ENCODE assay signal across 2 cellular contexts in the genomic region with DNA sequence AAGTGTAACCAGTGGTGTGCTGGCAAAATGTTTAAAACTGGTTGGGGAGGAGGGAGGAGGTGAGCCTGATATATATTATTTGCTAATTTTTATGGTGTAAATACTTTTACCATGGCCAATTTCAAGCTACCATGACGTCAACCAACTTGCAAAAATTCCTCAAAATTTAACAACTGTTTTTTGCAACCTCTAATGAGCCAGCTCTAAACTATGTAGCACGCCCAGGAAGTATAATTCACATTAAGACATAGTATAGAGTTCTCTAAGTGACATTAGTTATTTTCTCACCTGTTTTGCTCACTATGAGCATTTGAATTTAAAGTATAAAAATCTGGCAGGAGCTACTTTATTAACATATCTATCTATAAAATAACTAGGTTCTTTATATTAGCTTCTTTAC.
TF ChIP-seq lines count a peak whose summit lies in the region.

No MANE protein-coding gene starts in this region.

TF ChIP-seq in SK-N-SH, 30 proteins besides CTCF, POLR2A, EP300 and RAD21 (continued from another document):
- TF ChIP-seq, protein P1, sequence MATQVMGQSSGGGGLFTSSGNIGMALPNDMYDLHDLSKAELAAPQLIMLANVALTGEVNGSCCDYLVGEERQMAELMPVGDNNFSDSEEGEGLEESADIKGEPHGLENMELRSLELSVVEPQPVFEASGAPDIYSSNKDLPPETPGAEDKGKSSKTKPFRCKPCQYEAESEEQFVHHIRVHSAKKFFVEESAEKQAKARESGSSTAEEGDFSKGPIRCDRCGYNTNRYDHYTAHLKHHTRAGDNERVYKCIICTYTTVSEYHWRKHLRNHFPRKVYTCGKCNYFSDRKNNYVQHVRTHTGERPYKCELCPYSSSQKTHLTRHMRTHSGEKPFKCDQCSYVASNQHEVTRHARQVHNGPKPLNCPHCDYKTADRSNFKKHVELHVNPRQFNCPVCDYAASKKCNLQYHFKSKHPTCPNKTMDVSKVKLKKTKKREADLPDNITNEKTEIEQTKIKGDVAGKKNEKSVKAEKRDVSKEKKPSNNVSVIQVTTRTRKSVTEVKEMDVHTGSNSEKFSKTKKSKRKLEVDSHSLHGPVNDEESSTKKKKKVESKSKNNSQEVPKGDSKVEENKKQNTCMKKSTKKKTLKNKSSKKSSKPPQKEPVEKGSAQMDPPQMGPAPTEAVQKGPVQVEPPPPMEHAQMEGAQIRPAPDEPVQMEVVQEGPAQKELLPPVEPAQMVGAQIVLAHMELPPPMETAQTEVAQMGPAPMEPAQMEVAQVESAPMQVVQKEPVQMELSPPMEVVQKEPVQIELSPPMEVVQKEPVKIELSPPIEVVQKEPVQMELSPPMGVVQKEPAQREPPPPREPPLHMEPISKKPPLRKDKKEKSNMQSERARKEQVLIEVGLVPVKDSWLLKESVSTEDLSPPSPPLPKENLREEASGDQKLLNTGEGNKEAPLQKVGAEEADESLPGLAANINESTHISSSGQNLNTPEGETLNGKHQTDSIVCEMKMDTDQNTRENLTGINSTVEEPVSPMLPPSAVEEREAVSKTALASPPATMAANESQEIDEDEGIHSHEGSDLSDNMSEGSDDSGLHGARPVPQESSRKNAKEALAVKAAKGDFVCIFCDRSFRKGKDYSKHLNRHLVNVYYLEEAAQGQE (IDR thresholded peaks at IDR 0.05; ENCODE audit: low read depth, low read length) = no peak
- TF ChIP-seq, protein P2, sequence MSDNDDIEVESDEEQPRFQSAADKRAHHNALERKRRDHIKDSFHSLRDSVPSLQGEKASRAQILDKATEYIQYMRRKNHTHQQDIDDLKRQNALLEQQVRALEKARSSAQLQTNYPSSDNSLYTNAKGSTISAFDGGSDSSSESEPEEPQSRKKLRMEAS (IDR thresholded peaks at IDR 0.05; ENCODE audit: low read depth) = no peak
- TF ChIP-seq GABPA (IDR thresholded peaks at IDR 0.05; ENCODE audit: low read depth) (no peak), FOXJ3 (CRISPR knock-in tag; IDR thresholded peaks at IDR 0.05) (no peak), YY1 (IDR thresholded peaks at IDR 0.05; ENCODE audit: low read depth) (no peak), JUND (IDR thresholded peaks at IDR 0.05) (no peak), GATA2 (CRISPR knock-in tag; IDR thresholded peaks at IDR 0.05) (no peak), NRF1 (IDR thresholded peaks at IDR 0.05; ENCODE audit: low read depth, low read length) (no peak), TAF1 (IDR thresholded peaks at IDR 0.05; ENCODE audit: borderline replicate concordance, low read depth, low read length) (no peak)
- TF ChIP-seq, protein P3, sequence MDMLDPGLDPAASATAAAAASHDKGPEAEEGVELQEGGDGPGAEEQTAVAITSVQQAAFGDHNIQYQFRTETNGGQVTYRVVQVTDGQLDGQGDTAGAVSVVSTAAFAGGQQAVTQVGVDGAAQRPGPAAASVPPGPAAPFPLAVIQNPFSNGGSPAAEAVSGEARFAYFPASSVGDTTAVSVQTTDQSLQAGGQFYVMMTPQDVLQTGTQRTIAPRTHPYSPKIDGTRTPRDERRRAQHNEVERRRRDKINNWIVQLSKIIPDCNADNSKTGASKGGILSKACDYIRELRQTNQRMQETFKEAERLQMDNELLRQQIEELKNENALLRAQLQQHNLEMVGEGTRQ (IDR thresholded peaks at IDR 0.05; ENCODE audit: borderline replicate concordance, low read depth, low read length) = no peak

TF ChIP-seq in SK-N-SH treated with all-trans-retinoic acid at 6 μM for 48 hours, 23 proteins besides CTCF, POLR2A, EP300 and RAD21 (continued from another document):
- TF ChIP-seq, protein P4, sequence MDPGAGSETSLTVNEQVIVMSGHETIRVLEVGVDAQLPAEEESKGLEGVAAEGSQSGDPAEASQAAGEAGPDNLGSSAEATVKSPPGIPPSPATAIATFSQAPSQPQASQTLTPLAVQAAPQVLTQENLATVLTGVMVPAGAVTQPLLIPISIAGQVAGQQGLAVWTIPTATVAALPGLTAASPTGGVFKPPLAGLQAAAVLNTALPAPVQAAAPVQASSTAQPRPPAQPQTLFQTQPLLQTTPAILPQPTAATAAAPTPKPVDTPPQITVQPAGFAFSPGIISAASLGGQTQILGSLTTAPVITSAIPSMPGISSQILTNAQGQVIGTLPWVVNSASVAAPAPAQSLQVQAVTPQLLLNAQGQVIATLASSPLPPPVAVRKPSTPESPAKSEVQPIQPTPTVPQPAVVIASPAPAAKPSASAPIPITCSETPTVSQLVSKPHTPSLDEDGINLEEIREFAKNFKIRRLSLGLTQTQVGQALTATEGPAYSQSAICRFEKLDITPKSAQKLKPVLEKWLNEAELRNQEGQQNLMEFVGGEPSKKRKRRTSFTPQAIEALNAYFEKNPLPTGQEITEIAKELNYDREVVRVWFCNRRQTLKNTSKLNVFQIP (CRISPR knock-in tag; IDR thresholded peaks at IDR 0.05; ENCODE audit: borderline replicate concordance, low read depth) = no peak
- TF ChIP-seq ZNF70 (CRISPR knock-in tag; IDR thresholded peaks at IDR 0.05) (no peak), ISL1 (CRISPR knock-in tag; IDR thresholded peaks at IDR 0.05) (no peak), BACH2 (CRISPR knock-in tag; IDR thresholded peaks at IDR 0.05; ENCODE audit: borderline replicate concordance) (no peak), CSDC2 (CRISPR knock-in tag; IDR thresholded peaks at IDR 0.05) (no peak), SNAI2 (CRISPR knock-in tag; IDR thresholded peaks at IDR 0.05) (no peak), ZNF565 (CRISPR knock-in tag; conservative IDR thresholded peaks at IDR 0.05; ENCODE audit: low read depth) (no peak), ZC3H10 (CRISPR knock-in tag; IDR thresholded peaks at IDR 0.05) (no peak)
- TF ChIP-seq, protein P5, sequence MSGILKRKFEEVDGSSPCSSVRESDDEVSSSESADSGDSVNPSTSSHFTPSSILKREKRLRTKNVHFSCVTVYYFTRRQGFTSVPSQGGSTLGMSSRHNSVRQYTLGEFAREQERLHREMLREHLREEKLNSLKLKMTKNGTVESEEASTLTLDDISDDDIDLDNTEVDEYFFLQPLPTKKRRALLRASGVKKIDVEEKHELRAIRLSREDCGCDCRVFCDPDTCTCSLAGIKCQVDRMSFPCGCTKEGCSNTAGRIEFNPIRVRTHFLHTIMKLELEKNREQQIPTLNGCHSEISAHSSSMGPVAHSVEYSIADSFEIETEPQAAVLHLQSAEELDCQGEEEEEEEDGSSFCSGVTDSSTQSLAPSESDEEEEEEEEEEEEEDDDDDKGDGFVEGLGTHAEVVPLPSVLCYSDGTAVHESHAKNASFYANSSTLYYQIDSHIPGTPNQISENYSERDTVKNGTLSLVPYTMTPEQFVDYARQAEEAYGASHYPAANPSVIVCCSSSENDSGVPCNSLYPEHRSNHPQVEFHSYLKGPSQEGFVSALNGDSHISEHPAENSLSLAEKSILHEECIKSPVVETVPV (CRISPR knock-in tag; IDR thresholded peaks at IDR 0.05) = no peak
